Comparison of ENCODE assay signal across 12 cellular contexts in the genomic region with DNA sequence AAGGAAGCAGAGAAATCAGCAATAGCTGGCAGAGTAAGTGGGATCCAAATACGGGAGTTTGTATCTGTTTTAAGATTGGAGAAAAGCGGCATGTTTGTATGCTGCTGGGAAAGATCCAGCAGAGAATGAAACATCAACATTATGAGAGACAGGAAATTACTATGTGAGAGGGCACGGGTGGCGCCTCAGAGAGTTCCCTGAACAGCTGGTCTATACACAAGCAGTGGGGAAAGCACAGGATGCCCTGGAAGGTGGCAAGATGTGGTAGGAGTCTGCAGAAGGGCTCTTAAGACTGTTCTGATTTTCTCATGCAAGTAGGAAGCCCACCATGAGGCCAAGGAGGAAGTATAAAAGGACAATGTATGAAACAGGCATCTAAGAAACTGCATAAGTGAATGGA.
A peak's percentile ranks its signal among the peaks of the same experiment; 100 is the strongest.
DNase-seq lines count a peak whose midpoint lies in the region; ATAC-seq and TF ChIP-seq lines count a peak whose summit lies in the region.
"Had no signal": no experiment of that assay in that cellular context is flagged by ENCODE, and none has a peak within 500 bp of the region (broad histone marks: within the 10 kb centered on the region; RNA-seq: fewer than 3 reads in every experiment).

No MANE protein-coding gene starts in this region.

- no peaks in the 10 kb centered on the region for H3K27me3 Mint-ChIP-seq in dendritic cell treated with granulocyte-macrophage colony-stimulating factor and Interleukin-4, amounts not matched to agents 40 ng/mL and 50 ng/mL, for 4 days
- H3K27me3 Mint-ChIP-seq: activated T-helper 17 cell treated with anti-CD3 and anti-CD28 coated beads, Interleukin-2, amount 50 U/mL, for 72 hours had no signal

- peaks cover 93% of the 10 kb centered on the region for H3K79me2 ChIP-seq in osteoblast (ENCODE audit: insufficient read depth, low read length)

- no peaks in the 10 kb centered on the region for H3K36me3 Mint-ChIP-seq in dendritic cell treated with granulocyte-macrophage colony-stimulating factor and Interleukin-4, amounts not matched to agents 40 ng/mL and 50 ng/mL, for 4 days (ENCODE audit: low read depth)
- H3K36me3 Mint-ChIP-seq: natural killer cell had no signal

- no peaks in the 10 kb centered on the region for H3K9me3 ChIP-seq in osteoblast (ENCODE audit: low read depth, low read length)

- H3K36me3 ChIP-seq in osteoblast (ENCODE audit: insufficient read depth, low read length), result no peaks in the 10 kb centered on the region

- H3K27ac Mint-ChIP-seq in dendritic cell treated with granulocyte-macrophage colony-stimulating factor and Interleukin-4, amounts not matched to agents 40 ng/mL and 50 ng/mL, for 4 days, result peak overlapping the region; percentile 40
- H3K27ac Mint-ChIP-seq: activated T-helper 17 cell treated with anti-CD3 and anti-CD28 coated beads, Interleukin-2, amount 50 U/mL, for 72 hours; natural killer cell had no signal

- H3K4me2 ChIP-seq in osteoblast (ENCODE audit: insufficient read depth, low read length), result peak overlapping the region; percentile 73

- peak overlapping the region; percentile 41 for H3K4me3 ChIP-seq in osteoblast (ENCODE audit: insufficient read depth, low read length)

- DNase-seq in DMS153 treated with DMSO at 0.1 percent for 48 hours (lab: John Stamatoyannopoulos, UW; ENCODE audit: unreplicated experiment) (peak; percentile 35), NCI-H1092 (lab: John Stamatoyannopoulos, UW) (peak; percentile 29), osteoblast (ENCODE audit: insufficient read length, low spot score, missing footprints) (no peak), NCI-H1105 (lab: John Stamatoyannopoulos, UW) (no peak), SW 1271 (lab: John Stamatoyannopoulos, UW) (no peak)
- no peak for DNase-seq in stimulated activated naive CD4-positive, alpha-beta T cell treated with Interleukin-2 at 50 U/mL for 16 hours (lab: John Stamatoyannopoulos, UW)
- DNase-seq: H7, natural killer cell, RPMI8226 had no signal

- no peak overlapping the region for H3K4me3 Mint-ChIP-seq in dendritic cell treated with granulocyte-macrophage colony-stimulating factor and Interleukin-4, amounts not matched to agents 40 ng/mL and 50 ng/mL, for 4 days
- H3K4me3 Mint-ChIP-seq: activated T-helper 17 cell treated with anti-CD3 and anti-CD28 coated beads, Interleukin-2, amount 50 U/mL, for 72 hours; natural killer cell had no signal

- peaks cover 30% of the 10 kb centered on the region for H3K4me1 Mint-ChIP-seq in dendritic cell treated with granulocyte-macrophage colony-stimulating factor and Interleukin-4, amounts not matched to agents 40 ng/mL and 50 ng/mL, for 4 days (ENCODE audit: low read depth)

- no peaks in the 10 kb centered on the region for H3K27me3 ChIP-seq in osteoblast (ENCODE audit: insufficient read depth, low read length)

- peaks cover 19% of the 10 kb centered on the region for H4K20me1 ChIP-seq in osteoblast (ENCODE audit: insufficient read depth, low read length)

- H3K27ac ChIP-seq in osteoblast (ENCODE audit: low read depth, low read length), result peak overlapping the region; percentile 48

- H3K4me1 ChIP-seq in osteoblast (ENCODE audit: insufficient read depth, low read length), result peaks cover 11% of the 10 kb centered on the region

- peaks cover 7% of the 10 kb centered on the region for H3K9me3 Mint-ChIP-seq in dendritic cell treated with granulocyte-macrophage colony-stimulating factor and Interleukin-4, amounts not matched to agents 40 ng/mL and 50 ng/mL, for 4 days
- H3K9me3 Mint-ChIP-seq: activated T-helper 17 cell treated with anti-CD3 and anti-CD28 coated beads, Interleukin-2, amount 50 U/mL, for 72 hours; natural killer cell had no signal

- intact Hi-C loops in dendritic cell treated with granulocyte-macrophage colony-stimulating factor and Interleukin-4, amounts not matched to agents 40 ng/mL and 50 ng/mL, for 4 days (cut with micrococcal nuclease), result no loop called here

- H2AFZ ChIP-seq in osteoblast (ENCODE audit: low read length), result peak overlapping the region; percentile 44

- ATAC-seq in HG03439 (IDR thresholded peaks at IDR 0.05; ENCODE audit: unreplicated experiment), result no peak
- ATAC-seq: activated T-helper 17 cell treated with anti-CD3 and anti-CD28 coated beads, Interleukin-2, amount 50 U/mL, for 72 hours had no signal

- TF ChIP-seq CTCF in osteoblast (IDR thresholded peaks at IDR 0.05; ENCODE audit: extremely low read depth, low read depth, low read length), result no peak

Comparison
In these comparisons a context has a peak if more than half of its experiments do, and no peak if none do; other contexts are left out.
1. DNase-seq: peak in DMS153 treated with DMSO at 0.1 percent for 48 hours (single experiment) and NCI-H1092 (single experiment); none in osteoblast (single experiment), NCI-H1105 (single experiment), SW 1271 (0 of 2) and stimulated activated naive CD4-positive, alpha-beta T cell treated with Interleukin-2 at 50 U/mL for 16 hours (single experiment).